ENCODE assay signal across 25 cellular contexts in genomic region chr11:39807904-39808303, GRCh38.
"Had no signal": no experiment of that assay in that cellular context is flagged by ENCODE, and none has a peak within 500 bp of the region (broad histone marks: within the 10 kb centered on the region; RNA-seq: fewer than 3 reads in every experiment).

No MANE protein-coding gene starts in this region.

- H3K4me1 ChIP-seq: stomach, suprapubic skin, testis, thyroid gland, tibial artery, tibial nerve, transverse colon, upper lobe of left lung, upper lobe of right lung, uterus, vagina had no signal

- H3K36me3 ChIP-seq: stomach, suprapubic skin, thoracic aorta, thyroid gland, tibial artery, tibial nerve, transverse colon, upper lobe of left lung, upper lobe of right lung, uterus, vagina had no signal

- DNase-seq: stimulated activated CD4-positive, alpha-beta T cell treated with anti-CD3 and anti-CD28 coated beads, Interleukin-2, amount 100 ng/mL, for 48 hours; stimulated activated CD4-positive, alpha-beta T cell treated with anti-CD3 and anti-CD28 coated beads, Interleukin-4, amount 100 ng/mL, for 1 hour; stimulated activated CD4-positive, alpha-beta T cell treated with anti-CD3 and anti-CD28 coated beads, Interleukin-4, amount 100 ng/mL, for 24 hours; stimulated activated CD4-positive, alpha-beta T cell treated with anti-CD3 and anti-CD28 coated beads, Interleukin-4, amount 100 ng/mL, for 4 hours; stimulated activated CD8-positive, alpha-beta memory T cell treated with anti-CD3 and anti-CD28 coated beads, Interleukin-4, amount 100 ng/mL, for 48 hours; stimulated activated naive B cell treated with anti-CD40 and anti-IgM and Interleukin-4, amounts not matched to agents 10 μg/mL and 1 μg/mL and 100 μg/mL, for 72 hours; stimulated activated naive CD4-positive, alpha-beta T cell; stimulated activated naive CD4-positive, alpha-beta T cell treated with Interleukin-2 at 50 U/mL for 16 hours; stimulated activated naive CD8-positive, alpha-beta T cell treated with anti-CD3 and anti-CD28 coated beads, Interleukin-15, amount 100 ng/mL, for 72 hours; stimulated activated naive CD8-positive, alpha-beta T cell treated with anti-CD3 and anti-CD28 coated beads, Interleukin-15, Interleukin-2, amounts not matched to agents 100 U/mL and 50 U/mL, for 24 hours; stomach; substantia nigra; testis; thyroid gland; tibial artery; transverse colon; upper lobe of left lung; upper lobe of right lung; uterus had no signal

- H3K4me3 ChIP-seq: stomach, suprapubic skin, testis, thoracic aorta, thyroid gland, tibial artery, tibial nerve, transverse colon, upper lobe of left lung, upper lobe of right lung, uterus, vagina had no signal

- H3K27ac ChIP-seq: stomach, suprapubic skin, testis, thoracic aorta, thyroid gland, tibial artery, tibial nerve, transverse colon, upper lobe of left lung, upper lobe of right lung, uterus, vagina had no signal

- H3K27me3 ChIP-seq: stomach, suprapubic skin, testis, thyroid gland, tibial artery, tibial nerve, transverse colon, upper lobe of left lung, upper lobe of right lung, uterus, vagina had no signal

- ATAC-seq: stimulated activated effector memory CD8-positive, alpha-beta T cell treated with anti-CD3 and anti-CD28 coated beads, Interleukin-12 subunit alpha, Interleukin-12 subunit beta, amount 100 ng/mL, for 72 hours; stimulated activated memory B cell treated with anti-CD40 and anti-IgM and Interleukin-4, amounts not matched to agents 10 μg/mL and 1 μg/mL and 100 μg/mL, for 72 hours; stimulated activated naive B cell treated with anti-CD40 and anti-IgM and Interleukin-4, amounts not matched to agents 10 μg/mL and 1 μg/mL and 100 μg/mL, for 72 hours; stimulated activated naive CD8-positive, alpha-beta T cell treated with anti-CD3 and anti-CD28 coated beads, Interleukin-15, amount 100 ng/mL, for 72 hours; stimulated activated naive CD8-positive, alpha-beta T cell treated with anti-CD3 and anti-CD28 coated beads, Interleukin-15, Interleukin-2, amounts not matched to agents 100 U/mL and 50 U/mL, for 24 hours; upper lobe of right lung had no signal

- H3K9me3 ChIP-seq: testis, thoracic aorta, thyroid gland, uterus, vagina had no signal
